ENCODE assay signal across 17 cellular contexts in the genomic region with DNA sequence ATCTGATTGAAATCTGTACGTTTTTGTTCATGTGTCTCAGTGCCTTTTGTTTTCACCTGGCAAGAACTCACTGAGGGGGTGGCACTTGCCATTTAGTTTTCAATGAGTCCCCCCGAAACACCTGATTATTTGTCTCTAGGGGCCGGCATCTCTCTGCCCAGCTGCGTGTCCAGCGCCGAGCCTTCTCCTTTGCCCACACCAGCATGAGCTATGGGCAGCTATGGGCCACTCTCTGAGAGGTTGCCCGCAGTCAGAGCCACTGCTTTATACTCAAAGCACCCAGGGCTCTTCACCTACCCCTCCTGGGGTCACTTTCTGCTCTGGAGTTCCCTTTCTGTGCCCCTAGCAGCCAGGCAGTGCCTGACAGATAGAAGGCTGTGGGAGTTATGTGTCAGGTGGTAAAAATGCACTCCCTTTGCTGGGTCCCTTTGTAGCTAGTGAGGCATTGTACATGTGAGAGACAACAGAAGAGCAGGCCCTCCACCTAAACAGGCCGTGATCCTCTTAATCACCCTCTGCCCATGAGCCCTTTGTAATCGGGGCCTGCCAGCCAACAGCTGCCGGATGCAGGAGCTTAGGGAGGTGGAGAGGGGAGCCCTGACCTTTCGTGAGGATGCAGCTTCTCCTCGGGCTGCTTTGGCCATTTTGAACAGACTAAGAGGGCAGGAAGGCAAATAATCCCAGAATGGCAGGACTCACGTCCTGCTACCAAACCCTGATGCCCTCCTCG.
"Had no signal": no experiment of that assay in that cellular context is flagged by ENCODE, and none has a peak within 500 bp of the region (broad histone marks: within the 10 kb centered on the region; RNA-seq: fewer than 3 reads in every experiment).

No MANE protein-coding gene starts in this region.

- H3K36me3 ChIP-seq: gastrocnemius medialis had no signal

- H3K9me3 ChIP-seq: breast epithelium, gastrocnemius medialis, heart left ventricle, transverse colon, vagina had no signal

- H3K4me3 Mint-ChIP-seq: activated T-helper 17 cell treated with anti-CD3 and anti-CD28 coated beads, Interleukin-2, amount 50 U/mL, for 72 hours; naive thymus-derived CD4-positive, alpha-beta T cell; stimulated activated naive B cell treated with anti-CD40 and anti-IgM and Interleukin-4, amounts not matched to agents 10 μg/mL and 1 μg/mL and 100 μg/mL, for 72 hours had no signal

- H3K27me3 Mint-ChIP-seq: activated T-helper 17 cell treated with anti-CD3 and anti-CD28 coated beads, Interleukin-2, amount 50 U/mL, for 72 hours; naive thymus-derived CD4-positive, alpha-beta T cell; stimulated activated naive B cell treated with anti-CD40 and anti-IgM and Interleukin-4, amounts not matched to agents 10 μg/mL and 1 μg/mL and 100 μg/mL, for 72 hours had no signal

- H3K4me1 Mint-ChIP-seq: activated T-helper 17 cell treated with anti-CD3 and anti-CD28 coated beads, Interleukin-2, amount 50 U/mL, for 72 hours; naive thymus-derived CD4-positive, alpha-beta T cell; stimulated activated naive B cell treated with anti-CD40 and anti-IgM and Interleukin-4, amounts not matched to agents 10 μg/mL and 1 μg/mL and 100 μg/mL, for 72 hours had no signal

- ATAC-seq: activated T-helper 17 cell treated with anti-CD3 and anti-CD28 coated beads, Interleukin-2, amount 50 U/mL, for 72 hours; gastrocnemius medialis; heart left ventricle; naive thymus-derived CD4-positive, alpha-beta T cell; stimulated activated naive B cell treated with anti-CD40 and anti-IgM and Interleukin-4, amounts not matched to agents 10 μg/mL and 1 μg/mL and 100 μg/mL, for 72 hours had no signal

- DNase-seq: activated CD4-positive, alpha-beta T cell treated with anti-CD3 and anti-CD28 coated beads for 1 hour; activated CD4-positive, alpha-beta T cell treated with anti-CD3 and anti-CD28 coated beads, Interleukin-2, amount 50 U/mL, for 4 hours; activated naive CD4-positive, alpha-beta T cell treated with Interleukin-2 at 50 U/mL for 16 hours; aorta; cerebellar nuclear complex; gastrocnemius medialis; heart left ventricle; naive thymus-derived CD4-positive, alpha-beta T cell; nucleus accumbens; stimulated activated CD4-positive, alpha-beta T cell treated with anti-CD3 and anti-CD28 coated beads, Interleukin-15, amount 100 ng/mL, for 24 hours; stimulated activated CD4-positive, alpha-beta T cell treated with anti-CD3 and anti-CD28 coated beads, Interleukin-4, amount 100 ng/mL, for 1 hour; stimulated activated naive B cell treated with anti-CD40 and anti-IgM and Interleukin-4, amounts not matched to agents 10 μg/mL and 1 μg/mL and 100 μg/mL, for 72 hours; substantia nigra; transverse colon had no signal

- H3K36me3 Mint-ChIP-seq: naive thymus-derived CD4-positive, alpha-beta T cell; stimulated activated naive B cell treated with anti-CD40 and anti-IgM and Interleukin-4, amounts not matched to agents 10 μg/mL and 1 μg/mL and 100 μg/mL, for 72 hours had no signal

- H3K27ac Mint-ChIP-seq: activated T-helper 17 cell treated with anti-CD3 and anti-CD28 coated beads, Interleukin-2, amount 50 U/mL, for 72 hours; naive thymus-derived CD4-positive, alpha-beta T cell; stimulated activated naive B cell treated with anti-CD40 and anti-IgM and Interleukin-4, amounts not matched to agents 10 μg/mL and 1 μg/mL and 100 μg/mL, for 72 hours had no signal

- H3K27me3 ChIP-seq: breast epithelium, gastrocnemius medialis, heart left ventricle, transverse colon, vagina had no signal

- H3K4me1 ChIP-seq: breast epithelium, gastrocnemius medialis, heart left ventricle, transverse colon, vagina had no signal

- H3K27ac ChIP-seq: breast epithelium, gastrocnemius medialis, heart left ventricle, transverse colon, vagina had no signal

- H3K4me3 ChIP-seq: breast epithelium, gastrocnemius medialis, heart left ventricle, transverse colon, vagina had no signal

- H3K9me3 Mint-ChIP-seq: activated T-helper 17 cell treated with anti-CD3 and anti-CD28 coated beads, Interleukin-2, amount 50 U/mL, for 72 hours; naive thymus-derived CD4-positive, alpha-beta T cell; stimulated activated naive B cell treated with anti-CD40 and anti-IgM and Interleukin-4, amounts not matched to agents 10 μg/mL and 1 μg/mL and 100 μg/mL, for 72 hours had no signal
